12 cellular contexts compared by ENCODE assay signal in genomic region chr1:91744973-91745648, GRCh38.
DNase-seq lines count a peak whose midpoint lies in the region; ATAC-seq and TF ChIP-seq lines count a peak whose summit lies in the region.
"Had no signal": no experiment of that assay in that cellular context is flagged by ENCODE, and none has a peak within 500 bp of the region (broad histone marks: within the 10 kb centered on the region; RNA-seq: fewer than 3 reads in every experiment).

No MANE protein-coding gene starts in this region.

- peaks cover 0 to 75% of the 10 kb centered on the region in 2 experiments for H3K36me3 ChIP-seq in mesenchymal stem cell (ENCODE audit: control insufficient read depth in 1 of 2, insufficient read depth in 2 of 2, low read depth in 1 of 2, low read length in 2 of 2)
- peaks cover 0 to 7% (median 0%) of the 10 kb centered on the region in 4 donors for H3K36me3 ChIP-seq in upper lobe of left lung
- H3K36me3 ChIP-seq: MG63, neutrophil had no signal

- no peaks in the 10 kb centered on the region for H3K27me3 ChIP-seq in mesenchymal stem cell (ENCODE audit: control insufficient read depth in 1 of 2, insufficient read depth in 1 of 2, low read length in 2 of 2)
- no peaks in the 10 kb centered on the region for H3K27me3 ChIP-seq in upper lobe of left lung
- H3K27me3 ChIP-seq: MG63, neutrophil had no signal

- no peak overlapping the region for H4K8ac ChIP-seq in mesenchymal stem cell (ENCODE audit: low read length)

- H2BK15ac ChIP-seq in mesenchymal stem cell (ENCODE audit: low read depth, poor library complexity, severe bottlenecking): no peak overlapping the region

- ATAC-seq in upper lobe of left lung (ENCODE audit: low FRiP score in 2 of 2) (peak in 1 of 2 donors; percentile 85), GM19351 (IDR thresholded peaks at IDR 0.05; ENCODE audit: unreplicated experiment) (no peak)

- no peak overlapping the region for H3K4me2 ChIP-seq in mesenchymal stem cell (ENCODE audit: low read length, poor library complexity, severe bottlenecking)

- no peak for TF ChIP-seq EP300 in upper lobe of left lung (IDR thresholded peaks at IDR 0.05)

- H3K14ac ChIP-seq in mesenchymal stem cell (ENCODE audit: low read length in 2 of 2): no peak overlapping the region

- TF ChIP-seq CTCF in upper lobe of left lung (IDR thresholded peaks at IDR 0.05): peak in 1 of 6 experiments; percentile 16

- no peak overlapping the region for H2BK120ac ChIP-seq in mesenchymal stem cell (ENCODE audit: low read depth, low read length)

- peaks cover 16% of the 10 kb centered on the region for H3K79me1 ChIP-seq in mesenchymal stem cell (replicated peaks; ENCODE audit: low read length, poor library complexity, severe bottlenecking)

- DNase-seq in DMS153 (lab: John Stamatoyannopoulos, UW): peak; percentile 35
- no peak for DNase-seq in DMS153 treated with DMSO at 0.1 percent for 48 hours (lab: John Stamatoyannopoulos, UW; ENCODE audit: unreplicated experiment)
- DNase-seq in fibroblast of peridontal ligament (ENCODE audit: extremely low read depth): peak; percentile 28
- DNase-seq in mesenchymal stem cell: no peak
- DNase-seq in upper lobe of left lung: no peak
- DNase-seq in NCI-H526 treated with DMSO at 0.1 percent for 48 hours (lab: John Stamatoyannopoulos, UW): no peak
- DNase-seq in stimulated activated CD4-positive, alpha-beta T cell treated with anti-CD3 and anti-CD28 coated beads, Interleukin-2, amount 100 ng/mL, for 24 hours: no peak
- DNase-seq: activated T-cell treated with anti-CD3 and anti-CD28 coated beads for 4 hours, cerebellar nuclear complex, MG63 had no signal

- no peak overlapping the region for H3K4ac ChIP-seq in mesenchymal stem cell (ENCODE audit: low read depth in 1 of 2, low read length in 2 of 2)

- 95% methylated on average over 6 of the region's 6 CpGs for WGBS in mesenchymal stem cell
- WGBS in upper lobe of left lung, 2 donors: 48 to 60% methylated on average over 6 of the region's 6 CpGs

- H3K23ac ChIP-seq in mesenchymal stem cell (ENCODE audit: low read length in 2 of 2): no peak overlapping the region

- TF ChIP-seq POLR2A in upper lobe of left lung (IDR thresholded peaks at IDR 0.05): no peak

- no peak overlapping the region for H2BK12ac ChIP-seq in mesenchymal stem cell (ENCODE audit: low read length in 2 of 2)

- no peak overlapping the region for H4K91ac ChIP-seq in mesenchymal stem cell (ENCODE audit: low read length)

- H2BK5ac ChIP-seq in mesenchymal stem cell (ENCODE audit: low read depth, low read length, poor library complexity, severe bottlenecking): no peak overlapping the region

- H3K9me3 ChIP-seq in mesenchymal stem cell (ENCODE audit: control insufficient read depth, low read length): peaks cover 11% of the 10 kb centered on the region
- H3K9me3 ChIP-seq in upper lobe of left lung: no peaks in the 10 kb centered on the region
- H3K9me3 ChIP-seq: neutrophil had no signal

- H3K27ac ChIP-seq in mesenchymal stem cell (ENCODE audit: low read length, poor library complexity, severe bottlenecking) (no peak overlapping the region), upper lobe of left lung (peak overlapping the region; percentile 8 to 62 (median 36))
- H3K27ac ChIP-seq: neutrophil had no signal

- H3K4me3 ChIP-seq in mesenchymal stem cell (ENCODE audit: insufficient read depth in 1 of 2, low read depth in 1 of 2, low read length in 2 of 2): peak overlapping the region in 1 of 2 experiments; percentile 49
- H3K4me3 ChIP-seq in upper lobe of left lung: no peak overlapping the region
- H3K4me3 ChIP-seq: MG63 had no signal

- H2AFZ ChIP-seq in mesenchymal stem cell (ENCODE audit: low read depth, low read length): no peak overlapping the region

- H2AK5ac ChIP-seq in mesenchymal stem cell (ENCODE audit: low read length, severe bottlenecking): no peak overlapping the region

- H3K4me1 ChIP-seq in mesenchymal stem cell (ENCODE audit: control insufficient read depth, insufficient read depth, low read depth, low read length): peaks cover 9% of the 10 kb centered on the region
- H3K4me1 ChIP-seq in upper lobe of left lung: peaks cover 19 to 47% (median 21%) of the 10 kb centered on the region in 4 donors

- H3K9ac ChIP-seq in mesenchymal stem cell (ENCODE audit: low read length): peak overlapping the region; percentile 78

- H3K18ac ChIP-seq in mesenchymal stem cell (ENCODE audit: low read depth in 1 of 2, low read length in 2 of 2): no peak overlapping the region

Comparison
In these comparisons a context has a peak if more than half of its experiments do, and no peak if none do; other contexts are left out.
1. DNase-seq: peak in DMS153 (single experiment) and fibroblast of peridontal ligament (single experiment); none in DMS153 treated with DMSO at 0.1 percent for 48 hours (single experiment), mesenchymal stem cell (single experiment), upper lobe of left lung (0 of 2), NCI-H526 treated with DMSO at 0.1 percent for 48 hours (single experiment) and stimulated activated CD4-positive, alpha-beta T cell treated with anti-CD3 and anti-CD28 coated beads, Interleukin-2, amount 100 ng/mL, for 24 hours (0 of 2).